Comparison of ENCODE assay signal across 8 cellular contexts in genomic region chr6:53794720-53795253, GRCh38. TPM values are rescaled to one million over a fixed set of nuclear protein-coding genes. Genes with fewer than 3 reads are reported as not detected.
DNase-seq lines count a peak whose midpoint lies in the region; ATAC-seq and FAIRE-seq lines count a peak whose summit lies in the region.

Gene LRRC1, plus strand, starts transcription at chr6:53795005. Its CDS starts 252 bp downstream, at chr6:53795257.

- peak within 1 kb of the TSS; percentile 57 to 68 for H3K27ac ChIP-seq in small intestine (ENCODE audit: low read depth in 1 of 2, low read length in 1 of 2)

- DNase-seq in SIG-M5 treated with dmso at 0.1 percent for 504 hours (lab: John Stamatoyannopoulos, UW; ENCODE audit: unreplicated experiment): peak; percentile 60
- no peak for DNase-seq in SIG-M5 (lab: John Stamatoyannopoulos, UW)
- peak; percentile 76 to 80 for DNase-seq in NCI-H187 (lab: John Stamatoyannopoulos, UW)
- DNase-seq in UCSD-AML1 (lab: John Stamatoyannopoulos, UW; ENCODE audit: unreplicated experiment): peak; percentile 92
- peak; percentile 80 to 94 for DNase-seq in T47D (ENCODE audit: low read depth in 1 of 2, low spot score in 1 of 2)
- peak; percentile 93 for DNase-seq in iPS-NIHi11 (ENCODE audit: low spot score)
- peak; percentile 89 for DNase-seq in small intestine

- WGBS in small intestine, 3 donors: 0 to 1% (median 0%) methylated on average over 51 to 68 of the region's 68 CpGs

- no peaks in the 10 kb centered on the region for H3K9me3 ChIP-seq in small intestine (ENCODE audit: control insufficient read depth, low read depth)

- peak; percentile 50 for ATAC-seq in HG02938 (IDR thresholded peaks at IDR 0.05; ENCODE audit: unreplicated experiment)

- H3K4me3 ChIP-seq in small intestine (ENCODE audit: low read depth in 1 of 2, low read length in 2 of 2): peak within 1 kb of the TSS; percentile 69 to 85

- no peaks in the 10 kb centered on the region for H3K27me3 ChIP-seq in small intestine (ENCODE audit: control insufficient read depth in 2 of 2, insufficient read depth in 2 of 2, low read length in 2 of 2)

- no peak for FAIRE-seq in small intestine (lab: Jason Lieb, UNC)

- no peaks in the 10 kb centered on the region for H3K4me1 ChIP-seq in small intestine (ENCODE audit: control insufficient read depth in 2 of 2, insufficient read depth in 1 of 2, low read depth in 1 of 2, low read length in 1 of 2)

- in situ Hi-C loops in T47D (cut with HindIII; ENCODE audit: low pct_unique_long_range_greater_than_20kb, low sequenced_read_pairs): no loop called here

- H3K36me3 ChIP-seq in small intestine (ENCODE audit: control insufficient read depth in 2 of 2, insufficient read depth in 2 of 2, low read length in 2 of 2): no peaks in the 10 kb centered on the region

RNA-seq across cellular contexts. Expression of gene LRRC1, which starts in this region (rescaled TPM):
- 10 to 100 TPM; 21.8 to 35.4 (median 35.3) TPM for polyA plus RNA-seq in small intestine
